16 cellular contexts compared by ENCODE assay signal in genomic region chr11:59574932-59575904, GRCh38. TPM values are rescaled to one million over a fixed set of nuclear protein-coding genes. Genes with fewer than 3 reads are reported as not detected.
DNase-seq lines count a peak whose midpoint lies in the region; ATAC-seq and TF ChIP-seq lines count a peak whose summit lies in the region.
"Had no signal": no experiment of that assay in that cellular context is flagged by ENCODE, and none has a peak within 500 bp of the region (broad histone marks: within the 10 kb centered on the region; RNA-seq: fewer than 3 reads in every experiment).

No MANE protein-coding gene starts in this region.

- H3K4me3 Mint-ChIP-seq in brain (peak overlapping the region in 1 of 5 experiments; percentile 6), nephron progenitor cell (no peak overlapping the region)
- H3K4me3 Mint-ChIP-seq: activated CD4-positive, alpha-beta memory T cell treated with anti-CD3 and anti-CD28 coated beads for 36 hours had no signal

- no peak for TF ChIP-seq CTCF in heart left ventricle (IDR thresholded peaks at IDR 0.05)
- no peak for TF ChIP-seq CTCF in right atrium auricular region (IDR thresholded peaks at IDR 0.05)
- no peak for TF ChIP-seq CTCF in brain (conservative IDR thresholded peaks at IDR 0.05)
- TF ChIP-seq CTCF in nephron progenitor cell (IDR thresholded peaks at IDR 0.05), result no peak
- no peak for TF ChIP-seq CTCF in tibial artery (IDR thresholded peaks at IDR 0.05)

- no peak overlapping the region for H3K4me3 ChIP-seq in heart left ventricle
- H3K4me3 ChIP-seq in right atrium auricular region, result no peak overlapping the region
- no peak overlapping the region for H3K4me3 ChIP-seq in tibial artery
- H3K4me3 ChIP-seq: body of pancreas had no signal

- ATAC-seq in heart left ventricle (no peak), HG02973 (IDR thresholded peaks at IDR 0.05; ENCODE audit: unreplicated experiment) (no peak)
- ATAC-seq: body of pancreas, SK-N-SH treated with all-trans-retinoic acid at 6 μM for 48 hours had no signal

- H3K27ac Mint-ChIP-seq in brain (peak overlapping the region in 3 of 5 experiments; percentile 51 to 76 (median 67)), nephron progenitor cell (peak overlapping the region; percentile 77)
- H3K27ac Mint-ChIP-seq: activated CD4-positive, alpha-beta memory T cell treated with anti-CD3 and anti-CD28 coated beads for 36 hours had no signal

- peaks cover 57% of the 10 kb centered on the region for H3K36me3 Mint-ChIP-seq in brain
- H3K36me3 Mint-ChIP-seq in nephron progenitor cell (ENCODE audit: low read depth), result peaks cover 55% of the 10 kb centered on the region

- peak overlapping the region in 8 of 12 donors; percentile 11 to 75 (median 48) for H3K27ac ChIP-seq in heart left ventricle
- peak overlapping the region in 1 of 2 donors; percentile 7 for H3K27ac ChIP-seq in right atrium auricular region
- H3K27ac ChIP-seq in tibial artery, result peak overlapping the region; percentile 24 to 34
- H3K27ac ChIP-seq: body of pancreas had no signal

- no peaks in the 10 kb centered on the region for H3K27me3 Mint-ChIP-seq in brain
- H3K27me3 Mint-ChIP-seq in nephron progenitor cell (ENCODE audit: low read depth, poor library complexity), result peaks cover 2% of the 10 kb centered on the region
- H3K27me3 Mint-ChIP-seq: activated CD4-positive, alpha-beta memory T cell treated with anti-CD3 and anti-CD28 coated beads for 36 hours had no signal

- H3K36me3 ChIP-seq in heart left ventricle, result peaks cover 0 to 66% (median 54%) of the 10 kb centered on the region in 9 donors
- peaks cover 43% of the 10 kb centered on the region for H3K36me3 ChIP-seq in right atrium auricular region
- H3K36me3 ChIP-seq in tibial artery, result peaks cover 44 to 57% (median 50%) of the 10 kb centered on the region in 3 donors

- H3K27me3 ChIP-seq in heart left ventricle, result no peaks in the 10 kb centered on the region
- H3K27me3 ChIP-seq in right atrium auricular region, result no peaks in the 10 kb centered on the region
- H3K27me3 ChIP-seq in tibial artery, result no peaks in the 10 kb centered on the region
- H3K27me3 ChIP-seq: body of pancreas had no signal

- DNase-seq in heart left ventricle (no peak), right atrium auricular region (ENCODE audit: low spot score) (no peak), nephron progenitor cell (no peak), tibial artery (no peak), NCI-H2196 (lab: John Stamatoyannopoulos, UW; ENCODE audit: unreplicated experiment) (no peak), NCI-H774 (lab: John Stamatoyannopoulos, UW) (no peak)
- DNase-seq: activated CD4-positive, alpha-beta memory T cell treated with anti-CD3 and anti-CD28 coated beads for 36 hours; body of pancreas; hypothalamus; NCI-H1930; NCI-H510A; PC-3; stimulated activated CD4-positive, alpha-beta T cell treated with anti-CD3 and anti-CD28 coated beads, Interleukin-4, amount 100 ng/mL, for 4 hours had no signal

- H3K9me3 Mint-ChIP-seq in brain (no peaks in the 10 kb centered on the region), nephron progenitor cell (no peaks in the 10 kb centered on the region)
- H3K9me3 Mint-ChIP-seq: activated CD4-positive, alpha-beta memory T cell treated with anti-CD3 and anti-CD28 coated beads for 36 hours had no signal

- H3K4me1 Mint-ChIP-seq in brain, result peaks cover 20% of the 10 kb centered on the region
- H3K4me1 Mint-ChIP-seq in nephron progenitor cell, result peaks cover 22% of the 10 kb centered on the region

- intact Hi-C loops in heart left ventricle (cut with DNase I), result loop anchor here in 1 of 10 donors (5.0 kb wide), 1 partner anchor 37 kb away; no protein-coding TSS in a partner anchor
- intact Hi-C loops in tibial artery (cut with DNase I; ENCODE audit: low total_unique reads), result loop anchor here (5.0 kb wide), 1 partner anchor 33 kb away; no protein-coding TSS in a partner anchor

- 59 to 63% (median 62%) methylated on average over 6 of the region's 6 CpGs for WGBS in heart left ventricle, 4 donors

- H3K4me1 ChIP-seq in heart left ventricle, result peaks cover 0 to 21% (median 1%) of the 10 kb centered on the region in 12 donors
- no peaks in the 10 kb centered on the region for H3K4me1 ChIP-seq in right atrium auricular region
- H3K4me1 ChIP-seq in tibial artery, result peaks cover 0 to 20% (median 2%) of the 10 kb centered on the region in 4 donors
- H3K4me1 ChIP-seq: body of pancreas had no signal

- H3K9me3 ChIP-seq in heart left ventricle (no peaks in the 10 kb centered on the region), right atrium auricular region (no peaks in the 10 kb centered on the region), tibial artery (no peaks in the 10 kb centered on the region)
- H3K9me3 ChIP-seq: body of pancreas had no signal

- TF ChIP-seq POLR2A in heart left ventricle (IDR thresholded peaks at IDR 0.05), result no peak

RNA-seq across cellular contexts. Expression of gene OSBP, which starts 40.4 kb away (rescaled TPM):
- total RNA-seq in heart left ventricle, result 10 to 100 TPM; 23.4 to 48.3 (median 33.1) TPM
- 10 to 100 TPM; 12.0 to 22.2 TPM for polyA plus RNA-seq in heart left ventricle
- total RNA-seq in right atrium auricular region, result 10 to 100 TPM; 24.8 to 25.7 TPM
- polyA plus RNA-seq in brain (ENCODE audit: insufficient read depth, low read depth, low replicate concordance), result 41.9 TPM
